In the genomic region with DNA sequence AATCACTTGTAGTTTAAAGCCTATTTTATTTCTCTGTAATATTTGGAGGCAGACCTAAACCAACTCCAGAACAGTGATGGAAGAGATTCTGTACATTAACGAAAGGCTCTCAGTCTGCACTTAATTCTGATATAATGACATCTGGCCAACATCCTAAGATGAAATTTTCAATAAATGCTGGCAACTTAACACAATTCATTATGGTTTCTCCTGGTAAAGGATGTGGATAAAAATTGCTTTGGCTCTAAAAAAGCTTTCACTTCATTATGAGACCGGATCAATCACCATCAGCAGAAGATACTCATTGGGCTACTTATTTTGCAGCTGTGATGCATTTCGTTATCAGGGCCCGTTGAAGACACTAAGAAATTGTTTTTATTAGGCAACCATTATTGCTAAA, we compare ENCODE assay signal across 2 cellular contexts.
A peak's percentile ranks its signal among the peaks of the same experiment; 100 is the strongest.
TF ChIP-seq lines count a peak whose summit lies in the region.

No MANE protein-coding gene starts in this region.

TF ChIP-seq in SK-N-SH, 30 proteins besides CTCF, POLR2A, EP300 and RAD21 (continued from another document):
- TF ChIP-seq, protein P1, sequence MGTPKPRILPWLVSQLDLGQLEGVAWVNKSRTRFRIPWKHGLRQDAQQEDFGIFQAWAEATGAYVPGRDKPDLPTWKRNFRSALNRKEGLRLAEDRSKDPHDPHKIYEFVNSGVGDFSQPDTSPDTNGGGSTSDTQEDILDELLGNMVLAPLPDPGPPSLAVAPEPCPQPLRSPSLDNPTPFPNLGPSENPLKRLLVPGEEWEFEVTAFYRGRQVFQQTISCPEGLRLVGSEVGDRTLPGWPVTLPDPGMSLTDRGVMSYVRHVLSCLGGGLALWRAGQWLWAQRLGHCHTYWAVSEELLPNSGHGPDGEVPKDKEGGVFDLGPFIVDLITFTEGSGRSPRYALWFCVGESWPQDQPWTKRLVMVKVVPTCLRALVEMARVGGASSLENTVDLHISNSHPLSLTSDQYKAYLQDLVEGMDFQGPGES (IDR thresholded peaks at IDR 0.05; ENCODE audit: low read depth, low read length): no peak
- TF ChIP-seq TEAD4 (IDR thresholded peaks at IDR 0.05; ENCODE audit: borderline replicate concordance, insufficient read depth): 0 out of 2 replicates have a peak, but pooled peaks have one; percentile 21
- peak; percentile 21; the same call in 1 of the 2 replicates for TF ChIP-seq TCF12 (IDR thresholded peaks at IDR 0.05)
- no peak for TF ChIP-seq JUND (IDR thresholded peaks at IDR 0.05)
- TF ChIP-seq, protein P2, sequence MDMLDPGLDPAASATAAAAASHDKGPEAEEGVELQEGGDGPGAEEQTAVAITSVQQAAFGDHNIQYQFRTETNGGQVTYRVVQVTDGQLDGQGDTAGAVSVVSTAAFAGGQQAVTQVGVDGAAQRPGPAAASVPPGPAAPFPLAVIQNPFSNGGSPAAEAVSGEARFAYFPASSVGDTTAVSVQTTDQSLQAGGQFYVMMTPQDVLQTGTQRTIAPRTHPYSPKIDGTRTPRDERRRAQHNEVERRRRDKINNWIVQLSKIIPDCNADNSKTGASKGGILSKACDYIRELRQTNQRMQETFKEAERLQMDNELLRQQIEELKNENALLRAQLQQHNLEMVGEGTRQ (IDR thresholded peaks at IDR 0.05; ENCODE audit: borderline replicate concordance, low read depth, low read length): no peak
- TF ChIP-seq, protein P3, sequence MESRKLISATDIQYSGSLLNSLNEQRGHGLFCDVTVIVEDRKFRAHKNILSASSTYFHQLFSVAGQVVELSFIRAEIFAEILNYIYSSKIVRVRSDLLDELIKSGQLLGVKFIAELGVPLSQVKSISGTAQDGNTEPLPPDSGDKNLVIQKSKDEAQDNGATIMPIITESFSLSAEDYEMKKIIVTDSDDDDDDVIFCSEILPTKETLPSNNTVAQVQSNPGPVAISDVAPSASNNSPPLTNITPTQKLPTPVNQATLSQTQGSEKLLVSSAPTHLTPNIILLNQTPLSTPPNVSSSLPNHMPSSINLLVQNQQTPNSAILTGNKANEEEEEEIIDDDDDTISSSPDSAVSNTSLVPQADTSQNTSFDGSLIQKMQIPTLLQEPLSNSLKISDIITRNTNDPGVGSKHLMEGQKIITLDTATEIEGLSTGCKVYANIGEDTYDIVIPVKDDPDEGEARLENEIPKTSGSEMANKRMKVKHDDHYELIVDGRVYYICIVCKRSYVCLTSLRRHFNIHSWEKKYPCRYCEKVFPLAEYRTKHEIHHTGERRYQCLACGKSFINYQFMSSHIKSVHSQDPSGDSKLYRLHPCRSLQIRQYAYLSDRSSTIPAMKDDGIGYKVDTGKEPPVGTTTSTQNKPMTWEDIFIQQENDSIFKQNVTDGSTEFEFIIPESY (IDR thresholded peaks at IDR 0.05; ENCODE audit: borderline replicate concordance, low read depth): no peak
- TF ChIP-seq FOXM1 (IDR thresholded peaks at IDR 0.05; ENCODE audit: low read depth): no peak

TF ChIP-seq in SK-N-SH treated with all-trans-retinoic acid at 6 μM for 48 hours, 23 proteins besides CTCF, POLR2A, EP300 and RAD21 (continued from another document):
- TF ChIP-seq, protein P4, sequence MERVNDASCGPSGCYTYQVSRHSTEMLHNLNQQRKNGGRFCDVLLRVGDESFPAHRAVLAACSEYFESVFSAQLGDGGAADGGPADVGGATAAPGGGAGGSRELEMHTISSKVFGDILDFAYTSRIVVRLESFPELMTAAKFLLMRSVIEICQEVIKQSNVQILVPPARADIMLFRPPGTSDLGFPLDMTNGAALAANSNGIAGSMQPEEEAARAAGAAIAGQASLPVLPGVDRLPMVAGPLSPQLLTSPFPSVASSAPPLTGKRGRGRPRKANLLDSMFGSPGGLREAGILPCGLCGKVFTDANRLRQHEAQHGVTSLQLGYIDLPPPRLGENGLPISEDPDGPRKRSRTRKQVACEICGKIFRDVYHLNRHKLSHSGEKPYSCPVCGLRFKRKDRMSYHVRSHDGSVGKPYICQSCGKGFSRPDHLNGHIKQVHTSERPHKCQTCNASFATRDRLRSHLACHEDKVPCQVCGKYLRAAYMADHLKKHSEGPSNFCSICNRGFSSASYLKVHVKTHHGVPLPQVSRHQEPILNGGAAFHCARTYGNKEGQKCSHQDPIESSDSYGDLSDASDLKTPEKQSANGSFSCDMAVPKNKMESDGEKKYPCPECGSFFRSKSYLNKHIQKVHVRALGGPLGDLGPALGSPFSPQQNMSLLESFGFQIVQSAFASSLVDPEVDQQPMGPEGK (CRISPR knock-in tag; IDR thresholded peaks at IDR 0.05; ENCODE audit: borderline replicate concordance): no peak
- TF ChIP-seq ESRRG (CRISPR knock-in tag; IDR thresholded peaks at IDR 0.05) (no peak), TOX (CRISPR knock-in tag; IDR thresholded peaks at IDR 0.05; ENCODE audit: borderline replicate concordance) (no peak), TCF4 (CRISPR knock-in tag; IDR thresholded peaks at IDR 0.05; ENCODE audit: borderline replicate concordance) (peak; percentile 82; the same call in 1 of the 2 replicates), SNAI2 (CRISPR knock-in tag; IDR thresholded peaks at IDR 0.05) (no peak), ZFP30 (CRISPR knock-in tag; IDR thresholded peaks at IDR 0.05) (no peak), OSR1 (CRISPR knock-in tag; IDR thresholded peaks at IDR 0.05) (no peak)
- TF ChIP-seq, protein P5, sequence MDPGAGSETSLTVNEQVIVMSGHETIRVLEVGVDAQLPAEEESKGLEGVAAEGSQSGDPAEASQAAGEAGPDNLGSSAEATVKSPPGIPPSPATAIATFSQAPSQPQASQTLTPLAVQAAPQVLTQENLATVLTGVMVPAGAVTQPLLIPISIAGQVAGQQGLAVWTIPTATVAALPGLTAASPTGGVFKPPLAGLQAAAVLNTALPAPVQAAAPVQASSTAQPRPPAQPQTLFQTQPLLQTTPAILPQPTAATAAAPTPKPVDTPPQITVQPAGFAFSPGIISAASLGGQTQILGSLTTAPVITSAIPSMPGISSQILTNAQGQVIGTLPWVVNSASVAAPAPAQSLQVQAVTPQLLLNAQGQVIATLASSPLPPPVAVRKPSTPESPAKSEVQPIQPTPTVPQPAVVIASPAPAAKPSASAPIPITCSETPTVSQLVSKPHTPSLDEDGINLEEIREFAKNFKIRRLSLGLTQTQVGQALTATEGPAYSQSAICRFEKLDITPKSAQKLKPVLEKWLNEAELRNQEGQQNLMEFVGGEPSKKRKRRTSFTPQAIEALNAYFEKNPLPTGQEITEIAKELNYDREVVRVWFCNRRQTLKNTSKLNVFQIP (CRISPR knock-in tag; IDR thresholded peaks at IDR 0.05; ENCODE audit: borderline replicate concordance, low read depth): no peak
- TF ChIP-seq, protein P6, sequence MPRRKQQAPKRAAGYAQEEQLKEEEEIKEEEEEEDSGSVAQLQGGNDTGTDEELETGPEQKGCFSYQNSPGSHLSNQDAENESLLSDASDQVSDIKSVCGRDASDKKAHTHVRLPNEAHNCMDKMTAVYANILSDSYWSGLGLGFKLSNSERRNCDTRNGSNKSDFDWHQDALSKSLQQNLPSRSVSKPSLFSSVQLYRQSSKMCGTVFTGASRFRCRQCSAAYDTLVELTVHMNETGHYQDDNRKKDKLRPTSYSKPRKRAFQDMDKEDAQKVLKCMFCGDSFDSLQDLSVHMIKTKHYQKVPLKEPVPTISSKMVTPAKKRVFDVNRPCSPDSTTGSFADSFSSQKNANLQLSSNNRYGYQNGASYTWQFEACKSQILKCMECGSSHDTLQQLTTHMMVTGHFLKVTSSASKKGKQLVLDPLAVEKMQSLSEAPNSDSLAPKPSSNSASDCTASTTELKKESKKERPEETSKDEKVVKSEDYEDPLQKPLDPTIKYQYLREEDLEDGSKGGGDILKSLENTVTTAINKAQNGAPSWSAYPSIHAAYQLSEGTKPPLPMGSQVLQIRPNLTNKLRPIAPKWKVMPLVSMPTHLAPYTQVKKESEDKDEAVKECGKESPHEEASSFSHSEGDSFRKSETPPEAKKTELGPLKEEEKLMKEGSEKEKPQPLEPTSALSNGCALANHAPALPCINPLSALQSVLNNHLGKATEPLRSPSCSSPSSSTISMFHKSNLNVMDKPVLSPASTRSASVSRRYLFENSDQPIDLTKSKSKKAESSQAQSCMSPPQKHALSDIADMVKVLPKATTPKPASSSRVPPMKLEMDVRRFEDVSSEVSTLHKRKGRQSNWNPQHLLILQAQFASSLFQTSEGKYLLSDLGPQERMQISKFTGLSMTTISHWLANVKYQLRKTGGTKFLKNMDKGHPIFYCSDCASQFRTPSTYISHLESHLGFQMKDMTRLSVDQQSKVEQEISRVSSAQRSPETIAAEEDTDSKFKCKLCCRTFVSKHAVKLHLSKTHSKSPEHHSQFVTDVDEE (CRISPR knock-in tag; IDR thresholded peaks at IDR 0.05): 0 out of 2 replicates have a peak, but pooled peaks have one; percentile 48
